ENCODE assay signal across 17 cellular contexts in the genomic region with DNA sequence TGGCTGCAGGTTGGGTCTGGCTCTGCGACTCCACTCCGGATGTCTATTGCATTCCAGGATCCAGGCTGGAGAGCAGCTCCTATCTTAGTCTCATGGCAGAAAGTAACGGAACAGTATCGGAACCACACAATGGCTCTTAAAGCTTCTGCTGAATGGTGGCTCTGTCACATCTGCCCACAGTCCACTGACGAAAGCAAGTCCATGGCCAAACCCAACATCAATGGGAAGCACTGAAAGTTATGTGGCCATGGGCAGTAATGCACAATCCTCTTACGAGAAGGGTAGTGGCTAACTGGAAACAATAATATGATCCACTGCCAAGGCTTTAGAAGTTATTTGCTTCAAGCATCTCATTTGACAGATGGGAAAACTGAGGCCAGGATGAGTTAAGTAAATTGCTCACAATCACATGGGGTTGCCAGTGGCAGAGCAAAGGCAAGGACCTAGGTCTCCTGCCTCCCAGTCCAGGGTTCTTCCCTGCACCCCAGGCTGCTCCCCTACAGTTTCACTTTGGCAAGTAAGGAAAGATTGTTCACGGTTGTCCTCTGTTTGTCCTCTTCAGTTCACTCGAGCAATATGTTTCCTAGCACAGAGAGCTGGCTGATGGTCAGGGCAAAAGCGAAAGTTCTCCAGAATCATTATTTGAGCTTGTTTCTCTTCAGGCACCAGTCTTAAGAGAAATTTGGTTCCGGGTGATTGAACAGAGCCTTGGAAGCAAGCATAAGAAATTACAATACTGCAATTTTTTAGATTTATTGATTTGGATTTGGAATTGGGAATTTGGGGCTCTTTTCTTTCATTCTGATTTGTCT. TPM values are rescaled to one million over a fixed set of nuclear protein-coding genes. Genes with fewer than 3 reads are reported as not detected.
DNase-seq lines count a peak whose midpoint lies in the region; ATAC-seq and TF ChIP-seq lines count a peak whose summit lies in the region.
"Had no signal": no experiment of that assay in that cellular context is flagged by ENCODE, and none has a peak within 500 bp of the region (broad histone marks: within the 10 kb centered on the region; RNA-seq: fewer than 3 reads in every experiment).

No MANE protein-coding gene starts in this region.

- no peaks in the 10 kb centered on the region for H3K36me3 Mint-ChIP-seq in neural crest cell (ENCODE audit: low read depth)
- H3K36me3 Mint-ChIP-seq in activated CD8-positive, alpha-beta memory T cell treated with anti-CD3 and anti-CD28 coated beads, Interleukin-2, amount 10 ng/mL, durations not matched to agents 7 days and 5 days = no peaks in the 10 kb centered on the region
- no peaks in the 10 kb centered on the region for H3K36me3 Mint-ChIP-seq in T-cell
- H3K36me3 Mint-ChIP-seq: CD4-positive, alpha-beta memory T cell had no signal

- H3K4me3 Mint-ChIP-seq in neural crest cell (no peak overlapping the region), T-cell (no peak overlapping the region)
- no peak overlapping the region for H3K4me3 Mint-ChIP-seq in activated CD8-positive, alpha-beta memory T cell treated with anti-CD3 and anti-CD28 coated beads, Interleukin-2, amount 10 ng/mL, durations not matched to agents 7 days and 5 days
- H3K4me3 Mint-ChIP-seq: CD4-positive, alpha-beta memory T cell; GM23338 had no signal

- H3K9me3 Mint-ChIP-seq in neural crest cell (no peaks in the 10 kb centered on the region), T-cell (no peaks in the 10 kb centered on the region)
- H3K9me3 Mint-ChIP-seq in activated CD8-positive, alpha-beta memory T cell treated with anti-CD3 and anti-CD28 coated beads, Interleukin-2, amount 10 ng/mL, durations not matched to agents 7 days and 5 days (ENCODE audit: low read depth) = no peaks in the 10 kb centered on the region
- H3K9me3 Mint-ChIP-seq: CD4-positive, alpha-beta memory T cell; GM23338 had no signal

- H3K27me3 Mint-ChIP-seq in neural crest cell (ENCODE audit: low read depth) (no peaks in the 10 kb centered on the region), T-cell (peaks cover 21 to 23% of the 10 kb centered on the region in 2 donors)
- peaks cover 30% of the 10 kb centered on the region for H3K27me3 Mint-ChIP-seq in activated CD8-positive, alpha-beta memory T cell treated with anti-CD3 and anti-CD28 coated beads, Interleukin-2, amount 10 ng/mL, durations not matched to agents 7 days and 5 days

- H3K4me1 Mint-ChIP-seq in neural crest cell = peaks cover 39% of the 10 kb centered on the region
- H3K4me1 Mint-ChIP-seq in activated CD8-positive, alpha-beta memory T cell treated with anti-CD3 and anti-CD28 coated beads, Interleukin-2, amount 10 ng/mL, durations not matched to agents 7 days and 5 days = no peaks in the 10 kb centered on the region
- no peaks in the 10 kb centered on the region for H3K4me1 Mint-ChIP-seq in T-cell
- H3K4me1 Mint-ChIP-seq: CD4-positive, alpha-beta memory T cell; GM23338 had no signal

- CTCF ChIA-PET in activated CD8-positive, alpha-beta memory T cell treated with anti-CD3 and anti-CD28 coated beads, Interleukin-2, amount 10 ng/mL, durations not matched to agents 7 days and 5 days (lab: Charles Lee) = no interaction called here
- CTCF ChIA-PET in T-cell (lab: Charles Lee) = no interaction called here

- POLR2A ChIA-PET in T-cell (lab: Charles Lee) = no interaction called here

- peak overlapping the region; percentile 29 for H3K27ac Mint-ChIP-seq in neural crest cell (ENCODE audit: unreplicated experiment)
- no peak overlapping the region for H3K27ac Mint-ChIP-seq in activated CD8-positive, alpha-beta memory T cell treated with anti-CD3 and anti-CD28 coated beads, Interleukin-2, amount 10 ng/mL, durations not matched to agents 7 days and 5 days
- no peak overlapping the region for H3K27ac Mint-ChIP-seq in T-cell
- H3K27ac Mint-ChIP-seq: CD4-positive, alpha-beta memory T cell; GM23338 had no signal

- DNase-seq in RPMI7951 (ENCODE audit: low read depth) (peak; percentile 28), fibroblast of peridontal ligament (ENCODE audit: extremely low read depth) (peak; percentile 42), neural crest cell (ENCODE audit: low read depth, low spot score) (no peak), NCI-H146 (lab: John Stamatoyannopoulos, UW) (no peak), D341Med (ENCODE audit: low spot score) (no peak), T-cell (no peak)
- no peak for DNase-seq in activated CD8-positive, alpha-beta memory T cell treated with anti-CD3 and anti-CD28 coated beads, Interleukin-2, amount 10 ng/mL, durations not matched to agents 7 days and 5 days
- DNase-seq: BE2C; Calu3; CD4-positive, alpha-beta memory T cell; KBM-7; NCI-H1436; NCI-H2029 treated with DMSO at 0.1 percent for 48 hours; NCI-H510A treated with DMSO at 0.1 percent for 48 hours; NCI-H82; PC-9 had no signal

- TF ChIP-seq CTCF in neural crest cell (conservative IDR thresholded peaks at IDR 0.05) = no peak

- ATAC-seq in activated CD8-positive, alpha-beta memory T cell treated with anti-CD3 and anti-CD28 coated beads, Interleukin-2, amount 10 ng/mL, durations not matched to agents 7 days and 5 days = no peak
- no peak for ATAC-seq in T-cell (replicated peaks in 1 of 4)
- ATAC-seq: GM23338 had no signal

RNA-seq across cellular contexts. Expression of a gene that starts 54.2 kb away (rescaled TPM):
- total RNA-seq in RPMI7951 (2014; rRNA removed; shearing (Covaris generic)) = 61.0 and 67.1 TPM in 2 replicates
- total RNA-seq in neural crest cell (99.4 and 102 TPM in 2 replicates), T-cell (10 to 100 TPM in 4 of 5 donors, 1 to 10 TPM in 1; 9.0 to 13.8 (median 11.7) TPM)
- total RNA-seq in activated CD8-positive, alpha-beta memory T cell treated with anti-CD3 and anti-CD28 coated beads, Interleukin-2, amount 10 ng/mL, durations not matched to agents 7 days and 5 days = 1 to 10 TPM; 1.1 to 3.7 TPM

RNA-seq across cellular contexts. Expression of a gene that starts 54.9 kb away (rescaled TPM):
- total RNA-seq in RPMI7951 (2014; rRNA removed; shearing (Covaris generic)) = 6.9 and 7.0 TPM in 2 replicates
- 35.3 and 35.6 TPM in 2 replicates for total RNA-seq in neural crest cell
- not detected for total RNA-seq in activated CD8-positive, alpha-beta memory T cell treated with anti-CD3 and anti-CD28 coated beads, Interleukin-2, amount 10 ng/mL, durations not matched to agents 7 days and 5 days
- under 1 TPM; 0.25 to 0.50 (median 0.30) TPM for total RNA-seq in T-cell
- total RNA-seq: CD4-positive, alpha-beta memory T cell had no signal

Comparison
In these comparisons a context has a peak if more than half of its experiments do, and no peak if none do; other contexts are left out.
1. DNase-seq: peak in RPMI7951 (single experiment) and fibroblast of peridontal ligament (single experiment); none in neural crest cell (single experiment), NCI-H146 (single experiment), D341Med (single experiment), activated CD8-positive, alpha-beta memory T cell treated with anti-CD3 and anti-CD28 coated beads, Interleukin-2, amount 10 ng/mL, durations not matched to agents 7 days and 5 days (single experiment) and T-cell (0 of 34).